1 cellular context compared by ENCODE assay signal in the genomic region with DNA sequence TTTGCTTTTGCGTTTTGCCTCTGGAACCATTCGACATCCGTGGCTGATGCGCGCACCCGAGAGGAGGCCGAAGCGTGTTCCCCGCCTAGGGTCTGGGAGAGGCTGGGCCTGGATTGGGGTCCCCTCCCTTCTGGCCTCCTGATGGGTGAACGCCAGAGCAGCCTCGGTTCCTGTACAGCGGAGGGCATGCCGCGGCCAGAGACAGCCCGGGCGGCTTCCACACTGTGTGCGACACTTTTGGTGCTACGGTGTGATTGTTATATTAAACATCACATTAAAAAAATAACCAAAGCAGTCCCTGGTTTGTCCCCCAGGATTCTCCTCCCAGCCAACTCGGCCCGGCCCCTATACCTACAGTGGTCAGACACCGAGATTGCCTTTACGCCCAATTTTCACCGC.
TF ChIP-seq lines count a peak whose summit lies in the region.

No MANE protein-coding gene starts in this region.

TF ChIP-seq in HCT116, 20 proteins besides CTCF, POLR2A, EP300 and RAD21 (continued from another document):
- no peak for TF ChIP-seq ZFX (IDR thresholded peaks at IDR 0.05)
- no peak for TF ChIP-seq CBX3 (IDR thresholded peaks at IDR 0.05; ENCODE audit: low read depth)
- TF ChIP-seq JUND (IDR thresholded peaks at IDR 0.05) = no peak
- no peak for TF ChIP-seq CEBPB (IDR thresholded peaks at IDR 0.05; ENCODE audit: low read depth)
- TF ChIP-seq YY1 (IDR thresholded peaks at IDR 0.05; ENCODE audit: extremely low read depth, insufficient replicate concordance, low read depth, low read length) = no peak
- TF ChIP-seq, protein P1, sequence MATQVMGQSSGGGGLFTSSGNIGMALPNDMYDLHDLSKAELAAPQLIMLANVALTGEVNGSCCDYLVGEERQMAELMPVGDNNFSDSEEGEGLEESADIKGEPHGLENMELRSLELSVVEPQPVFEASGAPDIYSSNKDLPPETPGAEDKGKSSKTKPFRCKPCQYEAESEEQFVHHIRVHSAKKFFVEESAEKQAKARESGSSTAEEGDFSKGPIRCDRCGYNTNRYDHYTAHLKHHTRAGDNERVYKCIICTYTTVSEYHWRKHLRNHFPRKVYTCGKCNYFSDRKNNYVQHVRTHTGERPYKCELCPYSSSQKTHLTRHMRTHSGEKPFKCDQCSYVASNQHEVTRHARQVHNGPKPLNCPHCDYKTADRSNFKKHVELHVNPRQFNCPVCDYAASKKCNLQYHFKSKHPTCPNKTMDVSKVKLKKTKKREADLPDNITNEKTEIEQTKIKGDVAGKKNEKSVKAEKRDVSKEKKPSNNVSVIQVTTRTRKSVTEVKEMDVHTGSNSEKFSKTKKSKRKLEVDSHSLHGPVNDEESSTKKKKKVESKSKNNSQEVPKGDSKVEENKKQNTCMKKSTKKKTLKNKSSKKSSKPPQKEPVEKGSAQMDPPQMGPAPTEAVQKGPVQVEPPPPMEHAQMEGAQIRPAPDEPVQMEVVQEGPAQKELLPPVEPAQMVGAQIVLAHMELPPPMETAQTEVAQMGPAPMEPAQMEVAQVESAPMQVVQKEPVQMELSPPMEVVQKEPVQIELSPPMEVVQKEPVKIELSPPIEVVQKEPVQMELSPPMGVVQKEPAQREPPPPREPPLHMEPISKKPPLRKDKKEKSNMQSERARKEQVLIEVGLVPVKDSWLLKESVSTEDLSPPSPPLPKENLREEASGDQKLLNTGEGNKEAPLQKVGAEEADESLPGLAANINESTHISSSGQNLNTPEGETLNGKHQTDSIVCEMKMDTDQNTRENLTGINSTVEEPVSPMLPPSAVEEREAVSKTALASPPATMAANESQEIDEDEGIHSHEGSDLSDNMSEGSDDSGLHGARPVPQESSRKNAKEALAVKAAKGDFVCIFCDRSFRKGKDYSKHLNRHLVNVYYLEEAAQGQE (IDR thresholded peaks at IDR 0.05; ENCODE audit: low read depth) = no peak
- no peak for TF ChIP-seq POLR2AphosphoS5 (IDR thresholded peaks at IDR 0.05; ENCODE audit: low read depth, low read length)
- TF ChIP-seq, protein P2, sequence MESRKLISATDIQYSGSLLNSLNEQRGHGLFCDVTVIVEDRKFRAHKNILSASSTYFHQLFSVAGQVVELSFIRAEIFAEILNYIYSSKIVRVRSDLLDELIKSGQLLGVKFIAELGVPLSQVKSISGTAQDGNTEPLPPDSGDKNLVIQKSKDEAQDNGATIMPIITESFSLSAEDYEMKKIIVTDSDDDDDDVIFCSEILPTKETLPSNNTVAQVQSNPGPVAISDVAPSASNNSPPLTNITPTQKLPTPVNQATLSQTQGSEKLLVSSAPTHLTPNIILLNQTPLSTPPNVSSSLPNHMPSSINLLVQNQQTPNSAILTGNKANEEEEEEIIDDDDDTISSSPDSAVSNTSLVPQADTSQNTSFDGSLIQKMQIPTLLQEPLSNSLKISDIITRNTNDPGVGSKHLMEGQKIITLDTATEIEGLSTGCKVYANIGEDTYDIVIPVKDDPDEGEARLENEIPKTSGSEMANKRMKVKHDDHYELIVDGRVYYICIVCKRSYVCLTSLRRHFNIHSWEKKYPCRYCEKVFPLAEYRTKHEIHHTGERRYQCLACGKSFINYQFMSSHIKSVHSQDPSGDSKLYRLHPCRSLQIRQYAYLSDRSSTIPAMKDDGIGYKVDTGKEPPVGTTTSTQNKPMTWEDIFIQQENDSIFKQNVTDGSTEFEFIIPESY (IDR thresholded peaks at IDR 0.05; ENCODE audit: extremely low read depth, insufficient replicate concordance, low read length) = no peak
- no peak for TF ChIP-seq ELF1 (IDR thresholded peaks at IDR 0.05; ENCODE audit: borderline replicate concordance, low read depth)
- no peak for TF ChIP-seq EZH2 (IDR thresholded peaks at IDR 0.05)
- no peak for TF ChIP-seq FOSL1 (IDR thresholded peaks at IDR 0.05; ENCODE audit: low read depth)
